2 cellular contexts compared by ENCODE assay signal in genomic region chr6:136788069-136788902, GRCh38.
TF ChIP-seq lines count a peak whose summit lies in the region.

No MANE protein-coding gene starts in this region.

TF ChIP-seq in SK-N-SH, 30 proteins besides CTCF, POLR2A, EP300 and RAD21:
- TF ChIP-seq SMC3 (IDR thresholded peaks at IDR 0.05; ENCODE audit: low read depth, low read length) (no peak), GABPA (IDR thresholded peaks at IDR 0.05; ENCODE audit: low read depth) (no peak), POLR2AphosphoS5 (IDR thresholded peaks at IDR 0.05; ENCODE audit: low read depth, low read length) (no peak), EZH2phosphoT487 (IDR thresholded peaks at IDR 0.05; ENCODE audit: borderline replicate concordance, low read depth) (no peak), TEAD4 (IDR thresholded peaks at IDR 0.05; ENCODE audit: borderline replicate concordance, insufficient read depth) (peak; percentile 27; the same call in 1 of the 2 replicates), FOXJ3 (CRISPR knock-in tag; IDR thresholded peaks at IDR 0.05) (no peak), USF1 (IDR thresholded peaks at IDR 0.05; ENCODE audit: borderline replicate concordance, low read depth) (no peak), CHD2 (IDR thresholded peaks at IDR 0.05; ENCODE audit: low read length, partially characterized antibody) (no peak), IRF3 (IDR thresholded peaks at IDR 0.05; ENCODE audit: low read depth, low read length) (no peak), JUND (IDR thresholded peaks at IDR 0.05) (peak; percentile 42), RXRA (IDR thresholded peaks at IDR 0.05; ENCODE audit: borderline replicate concordance, low read depth) (no peak), TAF1 (IDR thresholded peaks at IDR 0.05; ENCODE audit: borderline replicate concordance, low read depth, low read length) (no peak), SIN3A (IDR thresholded peaks at IDR 0.05; ENCODE audit: borderline replicate concordance, low read depth, low read length) (no peak), PBX3 (IDR thresholded peaks at IDR 0.05) (peak; percentile 43; the same call in 1 of the 2 replicates), NFIC (IDR thresholded peaks at IDR 0.05; ENCODE audit: borderline replicate concordance) (no peak), GATA2 (CRISPR knock-in tag; IDR thresholded peaks at IDR 0.05) (no peak), TCF12 (IDR thresholded peaks at IDR 0.05) (peak; percentile 52; the same call in 1 of the 2 replicates), RCOR1 (IDR thresholded peaks at IDR 0.05; ENCODE audit: low read length) (no peak), YY1 (IDR thresholded peaks at IDR 0.05; ENCODE audit: low read depth) (no peak)

TF ChIP-seq in endothelial cell of umbilical vein, 7 proteins besides CTCF, POLR2A, EP300 and RAD21:
- TF ChIP-seq FOS (IDR thresholded peaks at IDR 0.05; ENCODE audit: borderline replicate concordance, insufficient read depth, low read length) (peak; percentile 24), POLR2AphosphoS5 (IDR thresholded peaks at IDR 0.05; ENCODE audit: insufficient read depth, low read depth, low read length) (no peak), GATA2 (IDR thresholded peaks at IDR 0.05; ENCODE audit: insufficient read depth, insufficient read length, low read depth, low read length) (peak; percentile 14)
